ENCODE assay signal across 11 cellular contexts in genomic region chr13:97295279-97296182, GRCh38.
DNase-seq lines count a peak whose midpoint lies in the region; ATAC-seq and TF ChIP-seq lines count a peak whose summit lies in the region.
"Had no signal": no experiment of that assay in that cellular context is flagged by ENCODE, and none has a peak within 500 bp of the region (broad histone marks: within the 10 kb centered on the region; RNA-seq: fewer than 3 reads in every experiment).

No MANE protein-coding gene starts in this region.

- no peaks in the 10 kb centered on the region for H3K9me3 Mint-ChIP-seq in Calu3 (ENCODE audit: low read depth, unreplicated experiment)
- H3K9me3 Mint-ChIP-seq in naive thymus-derived CD4-positive, alpha-beta T cell, result peaks cover 0 to 4% (median 0%) of the 10 kb centered on the region in 11 donors

- H3K4me1 Mint-ChIP-seq in Calu3 (ENCODE audit: low read depth, unreplicated experiment), result peaks cover 23% of the 10 kb centered on the region
- peaks cover 5 to 37% (median 25%) of the 10 kb centered on the region in 7 donors for H3K4me1 Mint-ChIP-seq in naive thymus-derived CD4-positive, alpha-beta T cell

- H3K4me3 ChIP-seq in esophagus squamous epithelium, result no peak overlapping the region
- H3K4me3 ChIP-seq in naive thymus-derived CD4-positive, alpha-beta T cell (ENCODE audit: low read length), result no peak overlapping the region
- H3K4me3 ChIP-seq: lower lobe of right lung, upper lobe of left lung had no signal

- peak overlapping the region in 3 of 4 donors; percentile 19 to 38 (median 20) for H3K27ac ChIP-seq in esophagus squamous epithelium
- no peak overlapping the region for H3K27ac ChIP-seq in naive thymus-derived CD4-positive, alpha-beta T cell (ENCODE audit: low read depth, low read length)
- H3K27ac ChIP-seq: lower lobe of right lung had no signal

- CTCF ChIA-PET in Calu3 (lab: Charles Lee), result no interaction called here
- CTCF ChIA-PET in naive thymus-derived CD4-positive, alpha-beta T cell (lab: Charles Lee), result interaction anchor here (0.9 kb wide), 1 partner anchor 8 kb away, joined by 3 read pairs; no protein-coding TSS in a partner anchor

- no peaks in the 10 kb centered on the region for H3K9me3 ChIP-seq in esophagus squamous epithelium
- H3K9me3 ChIP-seq in naive thymus-derived CD4-positive, alpha-beta T cell (ENCODE audit: control insufficient read depth in 2 of 3, low read length in 3 of 3), result no peaks in the 10 kb centered on the region
- H3K9me3 ChIP-seq: lower lobe of right lung, upper lobe of left lung had no signal

- BruUV-seq in Calu3 (replicated peaks; lab: Mats Ljungman, UMichigan), result no TSS peak

- intact Hi-C loops in Calu3 (cut with micrococcal nuclease; ENCODE audit: unreplicated experiment), result no loop called here
- intact Hi-C loops in esophagus squamous epithelium (cut with DNase I), result no loop called here
- intact Hi-C loops in naive thymus-derived CD4-positive, alpha-beta T cell (cut with micrococcal nuclease), result no loop called here

- TF ChIP-seq CTCF in Calu3 (IDR thresholded peaks at IDR 0.05; ENCODE audit: unreplicated experiment) (no peak), esophagus squamous epithelium (IDR thresholded peaks at IDR 0.05) (no peak)

- no peaks in the 10 kb centered on the region for H3K27me3 ChIP-seq in esophagus squamous epithelium
- no peaks in the 10 kb centered on the region for H3K27me3 ChIP-seq in naive thymus-derived CD4-positive, alpha-beta T cell (ENCODE audit: control insufficient read depth in 2 of 2, insufficient read depth in 2 of 2, low read length in 2 of 2)
- H3K27me3 ChIP-seq: upper lobe of left lung had no signal

- no peak for TF ChIP-seq POLR2A in esophagus squamous epithelium (IDR thresholded peaks at IDR 0.05)

- no peaks in the 10 kb centered on the region for H3K36me3 ChIP-seq in esophagus squamous epithelium
- H3K36me3 ChIP-seq in naive thymus-derived CD4-positive, alpha-beta T cell (ENCODE audit: control insufficient read depth in 2 of 3, insufficient read depth in 3 of 3, low read length in 3 of 3), result no peaks in the 10 kb centered on the region
- H3K36me3 ChIP-seq: lower lobe of right lung had no signal

- no peaks in the 10 kb centered on the region for H3K27me3 Mint-ChIP-seq in Calu3 (ENCODE audit: unreplicated experiment)
- H3K27me3 Mint-ChIP-seq in naive thymus-derived CD4-positive, alpha-beta T cell, result no peaks in the 10 kb centered on the region

- DNase-seq in Calu3 (no peak), RKO (ENCODE audit: low spot score) (peak; percentile 23), esophagus squamous epithelium (lab: John Stamatoyannopoulos, UW) (no peak), SKM-1 (lab: John Stamatoyannopoulos, UW; ENCODE audit: unreplicated experiment) (no peak)
- no peak for DNase-seq in naive thymus-derived CD4-positive, alpha-beta T cell
- DNase-seq in activated CD4-positive, CD25-positive, alpha-beta regulatory T cell treated with anti-CD3 and anti-CD28 coated beads, Interleukin-2, amount 50 U/mL, for 72 hours, result no peak
- DNase-seq: lower lobe of right lung; stimulated activated CD4-positive, alpha-beta T cell treated with anti-CD3 and anti-CD28 coated beads, Interleukin-4, amount 100 ng/mL, for 1 hour; upper lobe of left lung had no signal

- H3K27ac Mint-ChIP-seq in Calu3 (ENCODE audit: unreplicated experiment), result peak overlapping the region; percentile 58
- H3K27ac Mint-ChIP-seq in naive thymus-derived CD4-positive, alpha-beta T cell, result no peak overlapping the region

- peak; percentile 14 for ATAC-seq in naive thymus-derived CD4-positive, alpha-beta T cell
- ATAC-seq in GM21576 (IDR thresholded peaks at IDR 0.05; ENCODE audit: unreplicated experiment) (no peak), HG02884 (IDR thresholded peaks at IDR 0.05; ENCODE audit: unreplicated experiment) (no peak)

- POLR2A ChIA-PET in naive thymus-derived CD4-positive, alpha-beta T cell (lab: Charles Lee), result no interaction called here

- peaks cover 0 to 61% (median 40%) of the 10 kb centered on the region in 3 donors for H3K4me1 ChIP-seq in esophagus squamous epithelium
- H3K4me1 ChIP-seq in naive thymus-derived CD4-positive, alpha-beta T cell (ENCODE audit: control insufficient read depth in 2 of 2, insufficient read depth in 2 of 2, low read length in 2 of 2), result no peaks in the 10 kb centered on the region

- no peak overlapping the region for H3K4me3 Mint-ChIP-seq in Calu3 (ENCODE audit: low read depth, unreplicated experiment)
- H3K4me3 Mint-ChIP-seq in naive thymus-derived CD4-positive, alpha-beta T cell, result no peak overlapping the region

- H3K36me3 Mint-ChIP-seq in Calu3 (ENCODE audit: insufficient read depth, unreplicated experiment), result peaks cover 11% of the 10 kb centered on the region
- peaks cover 3 to 20% (median 16%) of the 10 kb centered on the region in 5 donors for H3K36me3 Mint-ChIP-seq in naive thymus-derived CD4-positive, alpha-beta T cell

- 19 to 40% methylated on average over 5 of the region's 5 CpGs for WGBS in esophagus squamous epithelium, 2 donors
